ENCODE assay signal across 8 cellular contexts in the genomic region with DNA sequence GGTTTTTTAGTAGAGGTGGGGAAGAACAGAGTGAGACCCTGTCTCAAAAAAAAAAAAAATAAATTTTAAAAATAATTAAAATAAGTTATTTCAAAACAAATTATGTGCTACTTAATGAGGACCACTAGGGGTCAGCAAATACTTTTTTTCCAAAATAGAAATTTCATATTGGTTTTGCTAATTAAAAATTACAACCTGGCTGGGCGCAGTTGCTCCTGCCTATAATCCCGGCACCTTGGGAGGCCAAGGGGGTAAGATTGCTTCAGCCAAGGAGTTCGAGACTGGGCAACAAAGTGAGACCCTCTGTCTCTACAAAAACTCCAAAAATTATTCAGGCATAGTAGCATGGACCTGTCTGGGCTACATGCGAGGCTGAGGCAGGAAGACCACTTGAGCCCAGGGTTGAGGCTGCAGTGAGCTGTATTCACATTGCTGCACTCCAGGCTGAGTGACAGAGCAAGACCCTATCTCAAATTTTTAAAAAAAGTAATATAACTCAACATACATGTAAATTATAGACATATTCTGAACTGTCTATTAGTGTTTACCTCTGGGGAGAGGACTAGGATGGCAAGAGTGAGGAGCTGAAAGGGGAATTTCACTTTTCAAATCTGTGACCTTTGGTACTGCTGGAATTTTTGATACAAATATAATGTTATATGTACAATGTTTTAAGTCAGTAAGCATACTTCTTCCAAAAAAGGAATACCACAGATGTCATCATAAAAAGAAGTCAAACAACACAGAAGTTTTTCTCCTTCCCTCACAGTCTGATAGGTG. TPM values are rescaled to one million over a fixed set of nuclear protein-coding genes. Genes with fewer than 3 reads are reported as not detected.
DNase-seq lines count a peak whose midpoint lies in the region; ATAC-seq and TF ChIP-seq lines count a peak whose summit lies in the region.

No MANE protein-coding gene starts in this region.

- peaks cover 60% of the 10 kb centered on the region for H3K27me3 ChIP-seq in left ventricle myocardium inferior (ENCODE audit: low read depth)
- H3K27me3 ChIP-seq in Panc1 (ENCODE audit: control insufficient read depth, insufficient read depth, low read length): no peaks in the 10 kb centered on the region; the same call in 1 of the 2 replicates

- H3K4me3 ChIP-seq in left ventricle myocardium inferior: no peak overlapping the region
- no peak overlapping the region for H3K4me3 ChIP-seq in Panc1 (ENCODE audit: low read depth in 2 of 2, low read length in 2 of 2)

- in situ Hi-C loops in Panc1 (cut with HindIII; ENCODE audit: low pct_unique_long_range_greater_than_20kb, low sequenced_read_pairs): no loop called here

- H3K9me3 ChIP-seq in left ventricle myocardium inferior (replicated peaks) (no peaks in the 10 kb centered on the region), Panc1 (ENCODE audit: control insufficient read depth, insufficient read depth, low read depth, low read length) (no peaks in the 10 kb centered on the region)

- CTCF ChIA-PET in Panc1 (lab: Charles Lee): interaction anchor here (0.5 to 1.0 kb wide), 6 partner anchors 38 to 108 kb away, joined by 3 to 9 read pairs (median 4); no protein-coding TSS in a partner anchor

- POLR2A ChIA-PET in Panc1 (lab: Charles Lee): no interaction called here

- peak; percentile 66 for TF ChIP-seq CTCF in left ventricle myocardium inferior (IDR thresholded peaks at IDR 0.05; ENCODE audit: borderline replicate concordance)
- TF ChIP-seq CTCF in Panc1 (IDR thresholded peaks at IDR 0.05): peak; percentile 80

- no peak overlapping the region for H3K27ac ChIP-seq in left ventricle myocardium inferior (replicated peaks)
- H3K27ac ChIP-seq in Panc1 (ENCODE audit: low read length): no peak overlapping the region

- H3K36me3 ChIP-seq in left ventricle myocardium inferior: no peaks in the 10 kb centered on the region
- no peaks in the 10 kb centered on the region for H3K36me3 ChIP-seq in Panc1 (ENCODE audit: control insufficient read depth, insufficient read depth, low read length)

- ATAC-seq in left ventricle myocardium superior (no peak), Panc1 (peak; percentile 68; the same call in 1 of the 2 replicates), HG03354 (IDR thresholded peaks at IDR 0.05; ENCODE audit: poor library complexity, severe bottlenecking, unreplicated experiment) (no peak)

- DNase-seq in left ventricle myocardium inferior (no peak), left ventricle myocardium superior (no peak), Panc1 (ENCODE audit: low read depth, low spot score) (no peak), fibroblast of gingiva (ENCODE audit: low read depth) (peak; percentile 14), retina (peak; percentile 61), HuH-7 (ENCODE audit: low spot score) (no peak), iPS-NIHi7 (ENCODE audit: extremely low spot score) (no peak)

- intact Hi-C loops in left ventricle myocardium inferior (cut with micrococcal nuclease) (loop anchor here (10.0 kb wide), 1 partner anchor 61 kb away; no protein-coding TSS in a partner anchor), left ventricle myocardium superior (cut with micrococcal nuclease) (loop anchor here (10.0 kb wide), 1 partner anchor 71 kb away; no protein-coding TSS in a partner anchor), Panc1 (cut with micrococcal nuclease; ENCODE audit: unreplicated experiment) (loop anchor here (5.0 kb wide), 1 partner anchor 68 kb away; no protein-coding TSS in a partner anchor)

- BruUV-seq in Panc1 (replicated peaks; lab: Mats Ljungman, UMichigan): no TSS peak

- H3K4me1 ChIP-seq in left ventricle myocardium inferior (no peaks in the 10 kb centered on the region), Panc1 (ENCODE audit: control insufficient read depth, insufficient read depth, low read length) (peaks cover 3% of the 10 kb centered on the region; the same call in 1 of the 2 replicates)

RNA-seq across cellular contexts. Expression of a gene that starts 8.1 kb away (rescaled TPM):
- total RNA-seq in left ventricle myocardium inferior: not detected
- not detected for total RNA-seq in left ventricle myocardium superior
- total RNA-seq in Panc1 (2021; ENCODE audit: unreplicated experiment): not detected
- polyA plus RNA-seq in Panc1 (2012; ENCODE audit: insufficient read length): not detected

RNA-seq across cellular contexts. Expression of a gene that starts 36.9 kb away (rescaled TPM):
- total RNA-seq in left ventricle myocardium inferior (26.3 TPM), left ventricle myocardium superior (30.0 TPM), Panc1 (2021; ENCODE audit: unreplicated experiment) (34.6 TPM)
- polyA plus RNA-seq in Panc1 (2012; ENCODE audit: insufficient read length): 57.0 TPM

RNA-seq across cellular contexts. Expression of a gene that starts 37.2 kb away (rescaled TPM):
- total RNA-seq in left ventricle myocardium inferior: 172 TPM
- 182 TPM for total RNA-seq in left ventricle myocardium superior
- total RNA-seq in Panc1 (2021; ENCODE audit: unreplicated experiment): 58.9 TPM
- polyA plus RNA-seq in Panc1 (2012; ENCODE audit: insufficient read length): 121 TPM

RNA-seq across cellular contexts. Expression of a gene that starts 54.3 kb away (rescaled TPM):
- total RNA-seq in left ventricle myocardium inferior (not detected), left ventricle myocardium superior (not detected), Panc1 (2021; ENCODE audit: unreplicated experiment) (3.3 TPM)
- polyA plus RNA-seq in Panc1 (2012; ENCODE audit: insufficient read length): 2.3 TPM

Comparison
In these comparisons a context has a peak if more than half of its experiments do, and no peak if none do; other contexts are left out.
1. DNase-seq: peak in fibroblast of gingiva (single experiment) and retina (single experiment); none in left ventricle myocardium inferior (single experiment), left ventricle myocardium superior (single experiment), Panc1 (single experiment), HuH-7 (single experiment) and iPS-NIHi7 (single experiment).